ENCODE assay signal across 11 cellular contexts in genomic region chr10:4343798-4344370, GRCh38.
DNase-seq lines count a peak whose midpoint lies in the region; ATAC-seq and TF ChIP-seq lines count a peak whose summit lies in the region.
"Had no signal": no experiment of that assay in that cellular context is flagged by ENCODE, and none has a peak within 500 bp of the region (broad histone marks: within the 10 kb centered on the region; RNA-seq: fewer than 3 reads in every experiment).

No MANE protein-coding gene starts in this region.

- no peak overlapping the region for H3K23ac ChIP-seq in mesendoderm (ENCODE audit: low read length)

- CTCF ChIA-PET in mammary epithelial cell (lab: Charles Lee; ENCODE audit: low non-redundant PET) = interaction anchor here (0.6 to 0.7 kb wide), 2 partner anchors 72 to 1146 kb away, joined by 3 to 4 read pairs; no protein-coding TSS in a partner anchor

- no peak for DNase-seq in activated T-cell treated with anti-CD3 and anti-CD28 coated beads, Interleukin-2, amount 50 U/mL, for 24 hours
- no peak for DNase-seq in activated T-cell treated with anti-CD3 and anti-CD28 coated beads, Interleukin-2, amount 50 U/mL, for 4 hours
- DNase-seq in mammary epithelial cell = no peak
- DNase-seq in mesendoderm = no peak
- DNase-seq in tibial artery = no peak
- DNase-seq in NCI-H1105 (lab: John Stamatoyannopoulos, UW) = no peak
- no peak for DNase-seq in NCI-H2171 (lab: John Stamatoyannopoulos, UW)
- DNase-seq: DMS53, Peyer's patch had no signal

- H3K27ac ChIP-seq in mammary epithelial cell (ENCODE audit: insufficient read depth, low read depth, low read length) (peak overlapping the region; percentile 90), mesendoderm (ENCODE audit: low read depth, low read length) (no peak overlapping the region), tibial artery (peak overlapping the region; percentile 72)
- H3K27ac ChIP-seq: pancreas had no signal

- H3K4me1 ChIP-seq in mammary epithelial cell (ENCODE audit: insufficient read depth, low read length) (peaks cover 16% of the 10 kb centered on the region), mesendoderm (ENCODE audit: control insufficient read depth, low read depth, low read length) (no peaks in the 10 kb centered on the region), tibial artery (peaks cover 0 to 31% (median 19%) of the 10 kb centered on the region in 4 donors)
- H3K4me1 ChIP-seq: pancreas, Peyer's patch had no signal

- H3K27me3 ChIP-seq in mammary epithelial cell (ENCODE audit: insufficient read depth, low read length) (no peaks in the 10 kb centered on the region), mesendoderm (ENCODE audit: insufficient read depth, low read length, poor library complexity) (no peaks in the 10 kb centered on the region), tibial artery (no peaks in the 10 kb centered on the region)
- H3K27me3 ChIP-seq: pancreas, Peyer's patch had no signal

- H4K20me1 ChIP-seq in mammary epithelial cell (ENCODE audit: insufficient read depth, low read length) = no peaks in the 10 kb centered on the region

- no peak for TF ChIP-seq CTCF in mammary epithelial cell (conservative IDR thresholded peaks at IDR 0.05 in 1 of 2, IDR thresholded peaks at IDR 0.05 in 1 of 2; ENCODE audit: extremely low read depth in 1 of 2, insufficient read depth in 1 of 2, low read depth in 1 of 2, low read length in 2 of 2)
- TF ChIP-seq CTCF in tibial artery (IDR thresholded peaks at IDR 0.05) = no peak

- no peaks in the 10 kb centered on the region for H3K9me3 ChIP-seq in mammary epithelial cell (replicated peaks; ENCODE audit: insufficient read depth, low read length)
- no peaks in the 10 kb centered on the region for H3K9me3 ChIP-seq in tibial artery
- H3K9me3 ChIP-seq: pancreas, Peyer's patch had no signal

- no peak for ATAC-seq in activated T-cell treated with anti-CD3 and anti-CD28 coated beads, Interleukin-2, amount 50 U/mL, for 4 hours
- ATAC-seq in GM18505 (IDR thresholded peaks at IDR 0.05; ENCODE audit: unreplicated experiment) = no peak

- H4K8ac ChIP-seq in mesendoderm (ENCODE audit: low read depth, low read length) = no peak overlapping the region

- no peaks in the 10 kb centered on the region for H3K9me3 Mint-ChIP-seq in activated T-cell treated with anti-CD3 and anti-CD28 coated beads, Interleukin-2, amount 50 U/mL, for 24 hours
- no peaks in the 10 kb centered on the region for H3K9me3 Mint-ChIP-seq in activated T-cell treated with anti-CD3 and anti-CD28 coated beads, Interleukin-2, amount 50 U/mL, for 4 hours

- intact Hi-C loops in mammary epithelial cell (cut with micrococcal nuclease) = loop anchor here (1.0 to 10.0 kb wide), 6 partner anchors 101 to 1119 kb away; no protein-coding TSS in a partner anchor
- intact Hi-C loops in tibial artery (cut with DNase I; ENCODE audit: low total_unique reads) = loop anchor here (5.0 to 10.0 kb wide), 2 partner anchors 62 to 559 kb away; partner anchors contain the start of gene KLF6

- peaks cover 10% of the 10 kb centered on the region for H3K27me3 Mint-ChIP-seq in activated T-cell treated with anti-CD3 and anti-CD28 coated beads, Interleukin-2, amount 50 U/mL, for 24 hours
- peaks cover 5% of the 10 kb centered on the region for H3K27me3 Mint-ChIP-seq in activated T-cell treated with anti-CD3 and anti-CD28 coated beads, Interleukin-2, amount 50 U/mL, for 4 hours (ENCODE audit: low read depth)

- H3K18ac ChIP-seq in mesendoderm (ENCODE audit: low read length) = peak overlapping the region; percentile 3

- H3K36me3 Mint-ChIP-seq in activated T-cell treated with anti-CD3 and anti-CD28 coated beads, Interleukin-2, amount 50 U/mL, for 24 hours (ENCODE audit: low read depth) = no peaks in the 10 kb centered on the region
- H3K36me3 Mint-ChIP-seq in activated T-cell treated with anti-CD3 and anti-CD28 coated beads, Interleukin-2, amount 50 U/mL, for 4 hours (ENCODE audit: insufficient read depth) = no peaks in the 10 kb centered on the region

- peak overlapping the region; percentile 47 for H2AFZ ChIP-seq in mammary epithelial cell (ENCODE audit: low read depth, low read length)

- H3K36me3 ChIP-seq in mammary epithelial cell (ENCODE audit: insufficient read depth, low read length) = no peaks in the 10 kb centered on the region
- H3K36me3 ChIP-seq in mesendoderm (ENCODE audit: control insufficient read depth, insufficient read depth, low read length) = no peaks in the 10 kb centered on the region
- H3K36me3 ChIP-seq in tibial artery = no peaks in the 10 kb centered on the region
- H3K36me3 ChIP-seq: pancreas, Peyer's patch had no signal

- no peak overlapping the region for H3K56ac ChIP-seq in mesendoderm (ENCODE audit: low read length)

- no peak overlapping the region for H4K5ac ChIP-seq in mesendoderm (ENCODE audit: low read length)

- H2BK120ac ChIP-seq in mesendoderm (ENCODE audit: low read depth, low read length) = no peak overlapping the region

- no peak overlapping the region for H3K4me3 Mint-ChIP-seq in activated T-cell treated with anti-CD3 and anti-CD28 coated beads, Interleukin-2, amount 50 U/mL, for 24 hours
- H3K4me3 Mint-ChIP-seq in activated T-cell treated with anti-CD3 and anti-CD28 coated beads, Interleukin-2, amount 50 U/mL, for 4 hours = no peak overlapping the region

- peak overlapping the region; percentile 23 for H3K27ac Mint-ChIP-seq in activated T-cell treated with anti-CD3 and anti-CD28 coated beads, Interleukin-2, amount 50 U/mL, for 24 hours

- H3K79me1 ChIP-seq in mesendoderm (ENCODE audit: low read length) = no peaks in the 10 kb centered on the region

- BruUV-seq in mammary epithelial cell (replicated peaks; lab: Mats Ljungman, UMichigan) = TSS peak; percentile 88

- in situ Hi-C loops in mammary epithelial cell (cut with MboI; ENCODE audit: low sequenced_read_pairs in 2 of 2) = loop anchor here in 1 of 2 donors (5.0 to 10.0 kb wide), 3 partner anchors 89 to 559 kb away; partner anchors contain the start of gene KLF6

- no peak overlapping the region for H2BK5ac ChIP-seq in mesendoderm (ENCODE audit: low read length)

- no peak overlapping the region for H3K4ac ChIP-seq in mesendoderm (ENCODE audit: low read depth, low read length)

- H3K79me2 ChIP-seq in mammary epithelial cell (ENCODE audit: insufficient read depth, low read length) (no peaks in the 10 kb centered on the region), mesendoderm (ENCODE audit: control insufficient read depth, insufficient read depth, low read length) (no peaks in the 10 kb centered on the region)

- H3K4me1 Mint-ChIP-seq in activated T-cell treated with anti-CD3 and anti-CD28 coated beads, Interleukin-2, amount 50 U/mL, for 24 hours (ENCODE audit: low read depth) = peaks cover 25% of the 10 kb centered on the region
- peaks cover 18% of the 10 kb centered on the region for H3K4me1 Mint-ChIP-seq in activated T-cell treated with anti-CD3 and anti-CD28 coated beads, Interleukin-2, amount 50 U/mL, for 4 hours (ENCODE audit: low read depth)

- H3K4me3 ChIP-seq in mammary epithelial cell (replicated peaks in 1 of 3; ENCODE audit: insufficient read depth in 1 of 3, low read depth in 2 of 3, low read length in 3 of 3) = no peak overlapping the region
- H3K4me3 ChIP-seq in mesendoderm (ENCODE audit: low read length) = no peak overlapping the region
- H3K4me3 ChIP-seq in tibial artery = no peak overlapping the region
- H3K4me3 ChIP-seq: pancreas, Peyer's patch had no signal

- peak overlapping the region; percentile 47 for H3K4me2 ChIP-seq in mammary epithelial cell (ENCODE audit: insufficient read depth, low read depth, low read length)
- H3K4me2 ChIP-seq in mesendoderm (ENCODE audit: low read length) = no peak overlapping the region

- H3K9ac ChIP-seq in mammary epithelial cell (ENCODE audit: insufficient read depth, low read length) (peak overlapping the region; percentile 70), mesendoderm (ENCODE audit: low read length) (no peak overlapping the region)

- WGBS in mammary epithelial cell (ENCODE audit: low coverage, missing lambda C conversion rate) = 90% methylated on average over 5 of the region's 5 CpGs
- WGBS in mesendoderm (ENCODE audit: extremely low coverage, insufficient coverage, low lambda C conversion rate) = no CpG with 5 or more reads among the region's 5 CpGs

- dilution Hi-C loops in mammary epithelial cell (cut with HindIII; ENCODE audit: low sequenced_read_pairs) = loop anchor here (5.0 to 25.0 kb wide), 2 partner anchors 97 to 532 kb away; no protein-coding TSS in a partner anchor

- no peak overlapping the region for H2AK5ac ChIP-seq in mesendoderm (ENCODE audit: low read length)

- H2BK15ac ChIP-seq in mesendoderm (replicated peaks; ENCODE audit: low read depth) = no peak overlapping the region

- no peak for TF ChIP-seq POLR2A in GM18505 (IDR thresholded peaks at IDR 0.05; ENCODE audit: borderline replicate concordance, extremely low read depth, insufficient read depth, insufficient read length)
